Comparison of ENCODE assay signal across 8 cellular contexts in the genomic region with DNA sequence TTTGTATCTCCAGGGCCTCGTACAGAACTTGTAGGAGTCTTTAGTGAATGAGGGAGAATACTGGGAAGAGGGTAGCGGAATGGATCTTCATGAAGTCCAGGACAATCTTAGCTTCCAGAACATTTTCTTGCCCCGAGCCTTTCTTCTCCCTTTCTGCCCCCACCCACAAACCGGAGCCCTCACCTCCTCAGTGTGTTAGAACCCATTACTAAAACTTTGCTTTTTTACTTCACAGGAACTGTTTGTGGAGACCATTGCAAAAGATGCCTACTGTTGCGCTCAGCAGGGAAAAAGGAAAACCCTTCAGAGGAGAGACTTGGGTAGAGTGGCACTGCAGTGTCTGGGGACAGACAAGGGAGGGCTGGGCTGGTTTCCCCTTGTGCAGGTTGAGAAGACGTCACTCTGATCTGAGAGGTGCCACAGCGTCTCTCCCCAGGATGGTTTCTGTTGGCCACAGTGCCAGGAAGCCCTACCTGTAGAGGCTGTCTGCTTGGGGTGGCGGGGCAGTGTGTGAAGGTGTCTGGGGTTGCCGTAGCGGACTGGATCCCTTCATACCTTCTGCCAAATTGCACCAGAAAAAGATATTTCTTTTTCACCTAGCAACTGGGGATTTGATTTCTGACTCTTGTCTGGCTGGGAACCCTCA. TPM values are rescaled to one million over a fixed set of nuclear protein-coding genes. Genes with fewer than 3 reads are reported as not detected.
DNase-seq lines count a peak whose midpoint lies in the region; TF ChIP-seq lines count a peak whose summit lies in the region.

No MANE protein-coding gene starts in this region.

- H3K9ac ChIP-seq in adipocyte (ENCODE audit: low read length) (peak overlapping the region; percentile 90), liver (ENCODE audit: low read depth in 1 of 2, low read length in 2 of 2) (peak overlapping the region in 1 of 2 donors; percentile 10)

- no peaks in the 10 kb centered on the region for H3K27me3 Mint-ChIP-seq in activated naive CD4-positive, alpha-beta T cell treated with anti-CD3 and anti-CD28 coated beads, Interleukin-2, amount 50 U/mL, for 24 hours

- peaks cover 65% of the 10 kb centered on the region for H3K4me1 Mint-ChIP-seq in activated naive CD4-positive, alpha-beta T cell treated with anti-CD3 and anti-CD28 coated beads, Interleukin-2, amount 50 U/mL, for 24 hours

- H3K27me3 ChIP-seq in adipocyte (replicated peaks; ENCODE audit: control insufficient read depth, insufficient read depth, low read length) (no peaks in the 10 kb centered on the region), liver (ENCODE audit: control insufficient read depth in 4 of 4, insufficient read depth in 4 of 4, low read length in 3 of 4) (no peaks in the 10 kb centered on the region), transverse colon (no peaks in the 10 kb centered on the region)

- H3K4me1 ChIP-seq in adipocyte (ENCODE audit: control insufficient read depth, insufficient read depth, low read length) (peaks cover 10% of the 10 kb centered on the region), liver (ENCODE audit: control insufficient read depth in 4 of 4, insufficient read depth in 4 of 4, low read length in 3 of 4) (peaks cover 3 to 11% (median 7%) of the 10 kb centered on the region in 4 donors), transverse colon (peaks cover 3 to 18% (median 11%) of the 10 kb centered on the region in 4 donors)

- H3K9me3 ChIP-seq in adipocyte (ENCODE audit: control insufficient read depth, low read length), result no peaks in the 10 kb centered on the region
- H3K9me3 ChIP-seq in liver (ENCODE audit: control insufficient read depth in 4 of 4, low read length in 3 of 4), result peaks cover 0 to 2% (median 0%) of the 10 kb centered on the region in 4 donors
- H3K9me3 ChIP-seq in transverse colon, result no peaks in the 10 kb centered on the region

- TF ChIP-seq CTCF in liver (IDR thresholded peaks at IDR 0.05; ENCODE audit: low read depth, low read length, missing input control) (no peak), transverse colon (IDR thresholded peaks at IDR 0.05) (no peak)

- DNase-seq in activated naive CD4-positive, alpha-beta T cell treated with Interleukin-2 at 50 U/mL for 16 hours, result no peak
- DNase-seq in adipocyte (ENCODE audit: low read depth), result no peak
- DNase-seq in transverse colon, result no peak
- DNase-seq in DMS 273 (lab: John Stamatoyannopoulos, UW; ENCODE audit: unreplicated experiment), result no peak
- no peak for DNase-seq in Ammon's horn (ENCODE audit: low spot score)
- DNase-seq in Kasumi-1 (lab: John Stamatoyannopoulos, UW), result no peak

- H3K36me3 ChIP-seq in adipocyte (ENCODE audit: control insufficient read depth, insufficient read depth, low read length, severe bottlenecking) (peaks cover 14% of the 10 kb centered on the region), liver (ENCODE audit: control insufficient read depth in 4 of 4, insufficient read depth in 3 of 4, low read depth in 1 of 4, low read length in 3 of 4) (peaks cover 0 to 2% (median under 1%) of the 10 kb centered on the region in 4 donors), transverse colon (no peaks in the 10 kb centered on the region)

- peak overlapping the region; percentile 80 for H3K4me3 Mint-ChIP-seq in activated naive CD4-positive, alpha-beta T cell treated with anti-CD3 and anti-CD28 coated beads, Interleukin-2, amount 50 U/mL, for 24 hours

- in situ Hi-C loops in transverse colon (cut with MboI; ENCODE audit: low pct_ligation_motif_present in 1 of 4, low pct_unique_long_range_greater_than_20kb in 1 of 4, low sequenced_read_pairs in 3 of 4), result no loop called here

- intact Hi-C loops in transverse colon (cut with DNase I; ENCODE audit: low total_unique reads), result no loop called here

- no peak for TF ChIP-seq EP300 in transverse colon (IDR thresholded peaks at IDR 0.05; ENCODE audit: low read depth)

- no peak for TF ChIP-seq RAD21 in liver (IDR thresholded peaks at IDR 0.05)

- H3K27ac ChIP-seq in liver (ENCODE audit: low read depth in 1 of 2, low read length in 2 of 2), result peak overlapping the region; percentile 97
- peak overlapping the region; percentile 90 to 95 (median 92) for H3K27ac ChIP-seq in transverse colon

- peak overlapping the region; percentile 79 for H3K27ac Mint-ChIP-seq in activated naive CD4-positive, alpha-beta T cell treated with anti-CD3 and anti-CD28 coated beads, Interleukin-2, amount 50 U/mL, for 24 hours

- TF ChIP-seq POLR2A in transverse colon (IDR thresholded peaks at IDR 0.05), result no peak

- peak overlapping the region; percentile 84 for H3K4me3 ChIP-seq in adipocyte (ENCODE audit: low read length)
- H3K4me3 ChIP-seq in liver (ENCODE audit: low read depth in 1 of 3, low read length in 3 of 3), result peak overlapping the region; percentile 79 to 90 (median 89)
- H3K4me3 ChIP-seq in transverse colon, result peak overlapping the region; percentile 53 to 73 (median 59)

- peaks cover 7% of the 10 kb centered on the region for H3K9me3 Mint-ChIP-seq in activated naive CD4-positive, alpha-beta T cell treated with anti-CD3 and anti-CD28 coated beads, Interleukin-2, amount 50 U/mL, for 24 hours

- WGBS in liver, result 85% methylated on average over 10 of the region's 10 CpGs
- 80 to 81% methylated on average over 2 to 10 of the region's 10 CpGs for WGBS in transverse colon (ENCODE audit: low coverage in 1 of 2), 2 donors

- peaks cover 27% of the 10 kb centered on the region for H3K36me3 Mint-ChIP-seq in activated naive CD4-positive, alpha-beta T cell treated with anti-CD3 and anti-CD28 coated beads, Interleukin-2, amount 50 U/mL, for 24 hours

TF ChIP-seq in liver, 16 proteins besides CTCF, POLR2A, EP300 and RAD21:
- TF ChIP-seq EGR1 (IDR thresholded peaks at IDR 0.05; ENCODE audit: low read depth in 2 of 2), result no peak
- no peak for TF ChIP-seq JUND (IDR thresholded peaks at IDR 0.05)
- TF ChIP-seq RXRA (IDR thresholded peaks at IDR 0.05), result no peak
- TF ChIP-seq HNF4G (IDR thresholded peaks at IDR 0.05), result no peak

RNA-seq across cellular contexts. Expression of gene POLE4, which starts 0.8 kb away (rescaled TPM):
- total RNA-seq in liver (10 to 100 TPM in 1 of 2 donors, 1 to 10 TPM in 1; 6.5 to 13.6 TPM), transverse colon (100 to 1,000 TPM in 1 of 4 donors, 10 to 100 TPM in 3; 27.5 to 339 (median 46.0) TPM)
- polyA plus RNA-seq in liver, result 100 to 1,000 TPM in 1 of 2 donors, 10 to 100 TPM in 1; 34.2 to 115 TPM
